ENCODE assay signal across 29 cellular contexts in the genomic region with DNA sequence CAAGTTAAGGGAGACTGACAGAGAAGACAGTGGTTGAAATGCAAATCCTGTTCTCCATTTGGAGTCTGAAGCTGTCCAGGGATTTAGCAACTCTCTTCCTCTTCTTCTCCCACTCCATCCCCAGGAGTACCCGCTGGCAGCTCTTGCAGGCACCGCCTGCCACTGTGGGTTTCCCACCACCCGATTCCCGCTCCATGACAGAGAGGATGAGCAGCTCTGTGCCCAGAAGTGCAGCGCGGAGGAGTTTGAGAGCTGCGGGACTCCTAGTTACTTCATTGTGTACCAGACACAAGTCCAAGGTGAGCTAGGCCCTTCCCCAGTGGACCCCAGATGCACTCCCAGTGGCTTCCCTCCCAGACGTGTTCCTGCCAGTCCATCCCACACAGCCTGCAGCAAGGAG.
"Had no signal": no experiment of that assay in that cellular context is flagged by ENCODE, and none has a peak within 500 bp of the region (broad histone marks: within the 10 kb centered on the region; RNA-seq: fewer than 3 reads in every experiment).

No MANE protein-coding gene starts in this region.

- H3K4me1 ChIP-seq: adrenal gland, ascending aorta, body of pancreas, breast epithelium had no signal

- H3K27ac ChIP-seq: adrenal gland, ascending aorta, body of pancreas, brain microvascular endothelial cell, breast epithelium, cardiac muscle cell had no signal

- H3K36me3 ChIP-seq: adrenal gland, brain microvascular endothelial cell, breast epithelium, cardiac muscle cell had no signal

- H3K27me3 ChIP-seq: adrenal gland, ascending aorta, body of pancreas, brain microvascular endothelial cell, breast epithelium, cardiac muscle cell had no signal

- H3K4me3 ChIP-seq: adrenal gland, ascending aorta, body of pancreas, breast epithelium, cardiac muscle cell had no signal

- H3K9me3 ChIP-seq: adrenal gland, ascending aorta, body of pancreas, breast epithelium had no signal

- DNase-seq: activated effector memory CD4-positive, alpha-beta T cell treated with anti-CD3 and anti-CD28 coated beads, Interleukin-2, amount 50 U/mL, for 16 hours; activated effector memory CD4-positive, alpha-beta T cell treated with Interleukin-2 at 50 U/mL for 16 hours; activated gamma-delta T cell; activated gamma-delta T cell treated with Interleukin-2 at 50 U/mL for 16 hours; activated naive CD4-positive, alpha-beta T cell; activated naive CD4-positive, alpha-beta T cell treated with anti-CD3 and anti-CD28 coated beads for 36 hours; activated naive CD4-positive, alpha-beta T cell treated with anti-CD3 and anti-CD28 coated beads, Interleukin-2, amount 10 ng/mL, durations not matched to agents 7 days and 5 days; activated naive CD4-positive, alpha-beta T cell treated with anti-CD3 and anti-CD28 coated beads, Interleukin-2, amount 50 U/mL, for 16 hours; activated naive CD4-positive, alpha-beta T cell treated with Interleukin-2 at 50 U/mL for 16 hours; activated naive CD8-positive, alpha-beta T cell treated with anti-CD3 and anti-CD28 coated beads for 36 hours; activated naive CD8-positive, alpha-beta T cell treated with anti-CD3 and anti-CD28 coated beads, Interleukin-2, amount 10 ng/mL, durations not matched to agents 7 days and 5 days; activated naive CD8-positive, alpha-beta T cell treated with anti-CD3 and anti-CD28 coated beads, Interleukin-2, amount 50 U/mL, for 24 hours; activated T-cell treated with anti-CD3 and anti-CD28 coated beads, Interleukin-2, amount 50 U/mL, for 1 hour; activated T-cell treated with anti-CD3 and anti-CD28 coated beads, Interleukin-2, amount 50 U/mL, for 24 hours; activated T-cell treated with anti-CD3 and anti-CD28 coated beads, Interleukin-2, amount 50 U/mL, for 4 hours; activated T-cell treated with anti-CD3 and anti-CD28 coated beads, Interleukin-2, amount 50 U/mL, for 48 hours; activated T-cell treated with anti-CD3 and anti-CD28 coated beads, Interleukin-2, amount 50 U/mL, for 72 hours; adrenal gland; amniotic stem cell; amygdala; aorta; body of pancreas; brain microvascular endothelial cell; caudate nucleus; central memory CD4-positive, alpha-beta T cell; cerebellar nuclear complex had no signal
